Comparison of ENCODE assay signal across 13 cellular contexts in the genomic region with DNA sequence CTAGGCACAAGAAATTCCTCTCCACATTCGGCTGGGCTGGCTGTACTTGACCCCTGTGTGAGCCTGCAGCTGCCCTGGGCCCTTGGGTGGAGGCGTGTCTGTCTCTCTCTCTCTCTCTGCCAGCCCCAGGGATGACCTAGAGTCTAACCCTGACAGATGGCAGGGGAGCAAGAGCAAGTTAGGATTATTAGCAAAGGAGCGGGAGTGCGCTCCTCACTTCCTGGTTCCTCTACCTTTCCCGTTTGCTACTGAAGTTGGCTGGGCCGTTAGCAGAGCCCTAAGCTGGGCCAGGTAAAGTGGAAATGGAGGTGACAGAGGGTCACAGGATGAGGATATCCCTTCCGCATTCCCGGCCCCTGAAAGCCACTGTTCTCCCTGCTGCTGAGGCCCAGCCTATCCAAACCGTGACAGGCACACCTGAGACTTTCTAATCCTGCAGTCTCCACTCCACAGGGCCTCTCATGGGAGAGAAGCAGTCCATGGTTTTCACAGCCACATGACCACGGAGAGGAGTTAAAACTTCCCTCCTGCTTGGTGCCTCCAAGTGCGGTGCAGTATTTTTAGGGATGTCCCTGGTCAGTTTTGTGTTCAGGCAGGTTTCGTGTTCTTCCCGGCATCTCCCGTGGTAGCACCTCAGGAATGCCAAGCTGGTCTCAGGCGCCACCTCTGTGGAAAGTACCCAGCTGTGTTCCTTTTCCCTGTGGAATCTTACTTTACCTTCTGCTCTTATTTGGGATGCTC.
A peak's percentile ranks its signal among the peaks of the same experiment; 100 is the strongest.
DNase-seq lines count a peak whose midpoint lies in the region; ATAC-seq, FAIRE-seq and TF ChIP-seq lines count a peak whose summit lies in the region.
"Had no signal": no experiment of that assay in that cellular context is flagged by ENCODE, and none has a peak within 500 bp of the region (broad histone marks: within the 10 kb centered on the region; RNA-seq: fewer than 3 reads in every experiment).

No MANE protein-coding gene starts in this region.

- H3K18ac ChIP-seq in mesendoderm (ENCODE audit: low read length): no peak overlapping the region

- no peak overlapping the region for H3K23ac ChIP-seq in mesendoderm (ENCODE audit: low read length)

- TF ChIP-seq CTCF in foreskin keratinocyte (conservative IDR thresholded peaks at IDR 0.05): no peak

- H3K79me1 ChIP-seq in mesendoderm (ENCODE audit: low read length): peaks cover 9% of the 10 kb centered on the region

- no peak overlapping the region for H4K8ac ChIP-seq in mesendoderm (ENCODE audit: low read depth, low read length)

- no peak overlapping the region for H2AK5ac ChIP-seq in mesendoderm (ENCODE audit: low read length)

- peak; percentile 4 for DNase-seq in NCI-H510A treated with DMSO at 0.1 percent for 48 hours (lab: John Stamatoyannopoulos, UW)
- DNase-seq in NCI-H510A (lab: John Stamatoyannopoulos, UW): no peak
- DNase-seq in foreskin keratinocyte: no peak
- peak; percentile 65 for DNase-seq in mesendoderm
- DNase-seq in urothelium cell line (ENCODE audit: low spot score): peak; percentile 11
- no peak for DNase-seq in NCI-H1436 treated with DMSO at 0.1 percent for 48 hours (lab: John Stamatoyannopoulos, UW)
- no peak for DNase-seq in activated gamma-delta T cell (lab: John Stamatoyannopoulos, UW)
- DNase-seq: activated CD4-positive, alpha-beta T cell treated with anti-CD3 and anti-CD28 coated beads, Interleukin-2, amount 50 U/mL, for 48 hours; CD8-positive, alpha-beta memory T cell; effector memory CD8-positive, alpha-beta T cell; Peyer's patch had no signal

- H3K4me3 ChIP-seq in mesendoderm (ENCODE audit: low read length): no peak overlapping the region
- H3K4me3 ChIP-seq: Peyer's patch had no signal

- no peak overlapping the region for H2BK120ac ChIP-seq in mesendoderm (ENCODE audit: low read depth, low read length)

- no peak overlapping the region for H4K5ac ChIP-seq in mesendoderm (ENCODE audit: low read length)

- no peaks in the 10 kb centered on the region for H3K79me2 ChIP-seq in mesendoderm (ENCODE audit: control insufficient read depth, insufficient read depth, low read length)

- H3K36me3 ChIP-seq in mesendoderm (ENCODE audit: control insufficient read depth, insufficient read depth, low read length): no peaks in the 10 kb centered on the region
- H3K36me3 ChIP-seq: Peyer's patch had no signal

- no peak overlapping the region for H3K4me2 ChIP-seq in mesendoderm (ENCODE audit: low read length)

- peak overlapping the region; percentile 11 for H3K9ac ChIP-seq in mesendoderm (ENCODE audit: low read length)

- FAIRE-seq in urothelium cell line (lab: Jason Lieb, UNC): no peak

- WGBS in mesendoderm (ENCODE audit: extremely low coverage, insufficient coverage, low lambda C conversion rate): no CpG with 5 or more reads among the region's 15 CpGs

- peaks cover 7% of the 10 kb centered on the region for H3K4me1 ChIP-seq in foreskin keratinocyte
- peaks cover 14% of the 10 kb centered on the region for H3K4me1 ChIP-seq in mesendoderm (ENCODE audit: control insufficient read depth, low read depth, low read length)

- H3K27ac ChIP-seq in foreskin keratinocyte (no peak overlapping the region), mesendoderm (ENCODE audit: low read depth, low read length) (peak overlapping the region; percentile 15)
- H3K27ac ChIP-seq: 22Rv1, Peyer's patch had no signal

- ATAC-seq in foreskin keratinocyte: peak; percentile 35
- ATAC-seq in GM18858 (IDR thresholded peaks at IDR 0.05; ENCODE audit: unreplicated experiment): no peak
- ATAC-seq: effector memory CD8-positive, alpha-beta T cell had no signal

- H2BK15ac ChIP-seq in mesendoderm (replicated peaks; ENCODE audit: low read depth): no peak overlapping the region

- no peak overlapping the region for H3K4ac ChIP-seq in mesendoderm (ENCODE audit: low read depth, low read length)

- peak overlapping the region; percentile 64 for H2BK5ac ChIP-seq in mesendoderm (ENCODE audit: low read length)

- no peak overlapping the region for H3K56ac ChIP-seq in mesendoderm (ENCODE audit: low read length)

- H3K27me3 ChIP-seq in foreskin keratinocyte (no peaks in the 10 kb centered on the region), mesendoderm (ENCODE audit: insufficient read depth, low read length, poor library complexity) (no peaks in the 10 kb centered on the region)
- H3K27me3 ChIP-seq: Peyer's patch had no signal

Comparison
In these comparisons a context has a peak if more than half of its experiments do, and no peak if none do; other contexts are left out.
1. DNase-seq: peak in NCI-H510A treated with DMSO at 0.1 percent for 48 hours (single experiment), mesendoderm (single experiment) and urothelium cell line (single experiment); none in NCI-H510A (single experiment), foreskin keratinocyte (0 of 2), NCI-H1436 treated with DMSO at 0.1 percent for 48 hours (single experiment) and activated gamma-delta T cell (single experiment).